ENCODE assay signal across 9 cellular contexts in the genomic region with DNA sequence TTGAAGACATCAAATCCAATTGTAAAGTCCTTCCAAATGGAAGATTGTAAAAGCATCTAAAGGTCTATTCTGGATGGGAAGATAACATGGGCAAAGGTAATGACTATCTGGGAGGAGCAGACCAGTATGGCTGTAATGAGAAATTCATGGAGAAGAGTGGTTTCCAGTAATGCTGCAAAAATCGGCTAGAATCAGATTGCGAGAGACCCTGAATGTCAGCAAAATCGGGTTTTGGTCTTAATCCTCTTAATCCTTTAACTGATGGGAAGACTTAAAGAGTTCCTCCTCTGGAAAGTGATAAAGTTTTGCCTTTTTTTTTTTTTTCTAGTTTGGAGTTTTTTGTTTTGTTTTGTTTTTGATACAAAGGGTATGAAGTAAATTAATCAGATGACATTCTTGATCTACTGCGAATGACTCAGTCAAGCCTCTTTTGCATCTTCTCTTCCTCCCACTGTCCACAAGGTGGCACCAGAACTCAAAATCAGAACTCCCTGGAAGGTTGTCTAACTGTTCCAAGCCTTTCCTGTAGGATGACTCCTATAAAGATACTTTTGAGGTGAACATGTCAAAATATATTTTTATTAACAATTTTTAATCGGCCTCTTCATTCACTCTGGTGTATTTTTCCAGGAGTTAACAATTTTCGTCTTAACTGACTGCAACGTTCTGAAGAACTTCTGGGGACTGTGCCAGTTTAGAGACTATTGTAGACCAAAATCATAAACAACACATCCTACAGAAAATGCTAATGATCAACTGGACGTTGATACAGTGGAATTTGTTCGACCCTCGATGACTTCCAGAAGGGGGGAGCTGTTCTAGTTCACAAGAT.
DNase-seq lines count a peak whose midpoint lies in the region; TF ChIP-seq lines count a peak whose summit lies in the region.
"Had no signal": no experiment of that assay in that cellular context is flagged by ENCODE, and none has a peak within 500 bp of the region (broad histone marks: within the 10 kb centered on the region; RNA-seq: fewer than 3 reads in every experiment).

No MANE protein-coding gene starts in this region.

- H3K27me3 ChIP-seq in AG04450 (ENCODE audit: control insufficient read depth, insufficient read depth, low read length) (no peaks in the 10 kb centered on the region), MM.1S (replicated peaks; ENCODE audit: insufficient read depth, low read length) (no peaks in the 10 kb centered on the region), dorsolateral prefrontal cortex (peaks cover 0 to 3% (median 0%) of the 10 kb centered on the region in 45 donors), testis (no peaks in the 10 kb centered on the region)

- no peak overlapping the region for H3K4me3 Mint-ChIP-seq in HFFc6
- H3K4me3 Mint-ChIP-seq: IgD-negative memory B cell had no signal

- TF ChIP-seq POLR2A in testis (IDR thresholded peaks at IDR 0.05), result no peak

- no peaks in the 10 kb centered on the region; the same call in 1 of the 2 replicates for H3K27me3 Mint-ChIP-seq in HFFc6 (ENCODE audit: insufficient read depth)
- H3K27me3 Mint-ChIP-seq: IgD-negative memory B cell had no signal

- no peaks in the 10 kb centered on the region for H3K9me3 ChIP-seq in AG04450 (ENCODE audit: control insufficient read depth, insufficient read depth, low read length)
- no peaks in the 10 kb centered on the region for H3K9me3 ChIP-seq in MM.1S (replicated peaks; ENCODE audit: insufficient read depth, low read length)
- H3K9me3 ChIP-seq in testis, result no peaks in the 10 kb centered on the region

- no peaks in the 10 kb centered on the region for H3F3A ChIP-seq in MM.1S (ENCODE audit: insufficient read depth, low read length)

- H3K27ac Mint-ChIP-seq in HFFc6, result no peak overlapping the region
- H3K27ac Mint-ChIP-seq: IgD-negative memory B cell had no signal

- POLR2A ChIA-PET in AG04450 (lab: Yijun Ruan, JAX), result no interaction called here

- H3K4me3 ChIP-seq in AG04450 (ENCODE audit: low read depth, low read length), result no peak overlapping the region
- H3K4me3 ChIP-seq in MM.1S (ENCODE audit: low read length), result no peak overlapping the region
- peak overlapping the region in 1 of 59 donors; percentile 14 for H3K4me3 ChIP-seq in dorsolateral prefrontal cortex
- no peak overlapping the region for H3K4me3 ChIP-seq in testis

- peak overlapping the region; percentile 23; the same call in 1 of the 2 replicates for H2AFZ ChIP-seq in MM.1S (ENCODE audit: low read length)

- H3K36me3 ChIP-seq in MM.1S (replicated peaks; ENCODE audit: insufficient read depth, low read length), result no peaks in the 10 kb centered on the region
- H3K36me3 ChIP-seq in testis (ENCODE audit: low read depth, missing control alignments), result no peaks in the 10 kb centered on the region

- H3K9me3 Mint-ChIP-seq in HFFc6, result peaks cover 6% of the 10 kb centered on the region; the same call in 1 of the 2 replicates
- H3K9me3 Mint-ChIP-seq: IgD-negative memory B cell had no signal

- no peaks in the 10 kb centered on the region for H4K20me1 ChIP-seq in MM.1S (ENCODE audit: insufficient read depth, low read length)

- 29 to 30% methylated on average over 10 of the region's 10 CpGs for WGBS in testis, 2 donors

- CTCF ChIA-PET in AG04450 (lab: Charles Lee), result interaction anchor here (0.7 to 1.0 kb wide), 3 partner anchors 9 to 272 kb away, joined by 3 read pairs; no protein-coding TSS in a partner anchor

- intact Hi-C loops in dorsolateral prefrontal cortex (cut with DNase I), result loop anchor here (2.0 to 10.0 kb wide), 3 partner anchors 51 to 113 kb away; no protein-coding TSS in a partner anchor
- intact Hi-C loops in testis (cut with DNase I; ENCODE audit: low total_unique reads), result no loop called here

- no peak overlapping the region for H3K9ac ChIP-seq in MM.1S (ENCODE audit: low read length)

- peak overlapping the region; percentile 29; the same call in 1 of the 2 replicates for H3K4me2 ChIP-seq in MM.1S (ENCODE audit: low read depth, low read length)

- TF ChIP-seq CTCF in AG04450 (IDR thresholded peaks at IDR 0.05; ENCODE audit: low read depth, low read length) (peak; percentile 77), GM12873 (IDR thresholded peaks at IDR 0.05; ENCODE audit: insufficient read depth, low read depth, low read length, missing control alignments) (peak; percentile 79), HFFc6 (IDR thresholded peaks at IDR 0.05) (peak; percentile 83), MM.1S (IDR thresholded peaks at IDR 0.05; ENCODE audit: low read length) (peak; percentile 56), dorsolateral prefrontal cortex (IDR thresholded peaks at IDR 0.05 in 54 of 56, conservative IDR thresholded peaks at IDR 0.05 in 2 of 56; ENCODE audit: low read depth in 1 of 56, partially characterized antibody in 56 of 56) (peak; percentile 51 to 92 (median 83)), testis (IDR thresholded peaks at IDR 0.05) (peak; percentile 71 to 77 (median 72))

- peak; percentile 4 for DNase-seq in AG04450 (ENCODE audit: low read depth, low spot score)
- peak; percentile 47 for DNase-seq in HFFc6
- peak; percentile 20 for DNase-seq in MM.1S
- DNase-seq in SKM-1 (lab: John Stamatoyannopoulos, UW; ENCODE audit: unreplicated experiment), result peak; percentile 38
- DNase-seq in dorsolateral prefrontal cortex, result peak in 6 of 10 donors; percentile 7 to 50 (median 44)
- DNase-seq in lung microvascular endothelial cell (ENCODE audit: low read depth in 2 of 2), result peak; percentile 70 to 73
- peak; percentile 63 for DNase-seq in testis

- no peaks in the 10 kb centered on the region for H3K36me3 Mint-ChIP-seq in HFFc6 (ENCODE audit: low read depth)
- H3K36me3 Mint-ChIP-seq: IgD-negative memory B cell had no signal

- no peak overlapping the region for H3K27ac ChIP-seq in AG04450 (ENCODE audit: low read depth, low read length)
- no peak overlapping the region for H3K27ac ChIP-seq in MM.1S (ENCODE audit: low read length)
- H3K27ac ChIP-seq in dorsolateral prefrontal cortex, result no peak overlapping the region
- no peak overlapping the region for H3K27ac ChIP-seq in testis

- no peaks in the 10 kb centered on the region for H3K79me2 ChIP-seq in MM.1S (ENCODE audit: low read length)

- H3K9me2 ChIP-seq in MM.1S (replicated peaks; ENCODE audit: insufficient read depth, low read length), result no peaks in the 10 kb centered on the region

- no peaks in the 10 kb centered on the region for H3K4me1 ChIP-seq in MM.1S (ENCODE audit: low read length)
- H3K4me1 ChIP-seq in testis, result no peaks in the 10 kb centered on the region

- H3K4me1 Mint-ChIP-seq in HFFc6 (ENCODE audit: low read depth), result no peaks in the 10 kb centered on the region
- H3K4me1 Mint-ChIP-seq: IgD-negative memory B cell had no signal

Comparison
In these comparisons a context has a peak if more than half of its experiments do, and no peak if none do; other contexts are left out.
1. DNase-seq: peak in every context shown above with its lines; median percentile 72 in lung microvascular endothelial cell; 63 in testis; 47 in HFFc6; 44 in dorsolateral prefrontal cortex; 38 in SKM-1; 20 in MM.1S; 4 in AG04450.